In the genomic region with DNA sequence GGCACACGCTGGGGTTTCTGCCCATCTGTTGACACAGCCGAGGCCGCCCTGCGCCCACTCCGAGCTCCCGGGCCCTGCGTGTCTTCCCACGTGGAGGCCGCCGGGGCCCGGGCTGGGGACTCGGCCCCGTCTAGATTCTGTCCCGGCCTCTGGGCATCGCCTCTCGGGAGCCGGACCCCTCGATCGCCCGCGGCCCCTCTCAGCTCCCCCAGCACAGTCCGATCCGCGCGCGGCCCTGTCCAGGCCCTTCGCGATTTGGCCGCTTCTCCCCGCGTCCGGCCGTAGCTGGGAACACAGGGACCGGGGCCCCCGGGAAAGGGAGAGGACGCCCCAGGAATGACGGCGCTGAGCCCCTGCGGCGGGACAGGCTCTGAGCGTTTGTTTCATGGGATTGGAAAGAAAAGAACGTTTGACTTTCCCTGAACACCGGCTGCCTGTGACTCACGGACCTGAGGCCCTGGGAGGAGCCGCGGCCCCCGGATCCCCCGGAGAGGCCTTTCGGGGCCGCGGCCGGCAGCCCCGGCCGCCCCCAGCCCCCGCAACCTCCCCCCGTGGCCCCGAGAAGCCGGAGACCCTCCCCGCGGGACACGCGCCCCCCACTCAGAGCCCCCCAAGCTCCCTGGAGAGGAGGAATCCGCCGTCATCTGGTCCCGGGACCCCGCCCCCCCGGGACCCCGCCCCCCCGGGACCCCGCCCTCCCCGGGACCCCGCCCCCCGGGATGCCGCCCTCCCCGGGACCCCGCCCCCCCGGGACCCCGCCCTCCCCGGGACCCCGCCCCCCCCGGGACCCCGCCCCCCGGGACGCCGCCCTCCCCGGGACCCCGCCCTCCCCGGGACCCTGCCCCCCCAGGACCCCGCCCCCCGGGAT, we compare ENCODE assay signal across 11 cellular contexts.
DNase-seq lines count a peak whose midpoint lies in the region; ATAC-seq, FAIRE-seq and TF ChIP-seq lines count a peak whose summit lies in the region.
"Had no signal": no experiment of that assay in that cellular context is flagged by ENCODE, and none has a peak within 500 bp of the region (broad histone marks: within the 10 kb centered on the region; RNA-seq: fewer than 3 reads in every experiment).

No MANE protein-coding gene starts in this region.

- H2BK120ac ChIP-seq in IMR-90 (ENCODE audit: low read depth, low read length): no peak overlapping the region
- H2BK120ac ChIP-seq in H1 (replicated peaks; ENCODE audit: low read depth, low read length): no peak overlapping the region

- H4K5ac ChIP-seq in IMR-90 (ENCODE audit: low read depth, low read length) (no peak overlapping the region), H1 (ENCODE audit: insufficient read length, low read depth, low read length) (no peak overlapping the region)

- H3K79me1 ChIP-seq in IMR-90 (ENCODE audit: low read depth in 1 of 2, low read length in 2 of 2) (no peaks in the 10 kb centered on the region), H1 (ENCODE audit: low read depth, low read length) (no peaks in the 10 kb centered on the region)

- intact Hi-C loops in IMR-90 (cut with micrococcal nuclease): no loop called here

- no peak overlapping the region for H2BK5ac ChIP-seq in IMR-90 (ENCODE audit: low read depth, low read length, poor library complexity, severe bottlenecking)
- H2BK5ac ChIP-seq in H1 (ENCODE audit: low read depth, low read length): no peak overlapping the region

- H3K23ac ChIP-seq in IMR-90 (ENCODE audit: low read depth, low read length): no peak overlapping the region
- H3K23ac ChIP-seq in H1 (ENCODE audit: insufficient read length): no peak overlapping the region

- H4K8ac ChIP-seq in IMR-90 (ENCODE audit: low read depth in 2 of 2, low read length in 2 of 2): no peak overlapping the region
- H4K8ac ChIP-seq in H1 (ENCODE audit: extremely low read depth, insufficient read depth, low read length): peak overlapping the region; percentile 68; the same call in 1 of the 2 replicates

- dilution Hi-C loops in IMR-90 (cut with HindIII; ENCODE audit: low sequenced_read_pairs, unreplicated experiment): no loop called here

- TF ChIP-seq RAD21 in IMR-90 (IDR thresholded peaks at IDR 0.05; ENCODE audit: low read length): no peak
- TF ChIP-seq RAD21 in H1 (IDR thresholded peaks at IDR 0.05 in 1 of 2, conservative IDR thresholded peaks at IDR 0.05 in 1 of 2; ENCODE audit: low read depth in 2 of 2, low read length in 2 of 2): no peak

- peak overlapping the region; percentile 66 for H3K4me2 ChIP-seq in IMR-90 (ENCODE audit: low read depth, low read length)
- H3K4me2 ChIP-seq in H1 (ENCODE audit: insufficient read depth in 1 of 2, low read depth in 2 of 2, low read length in 2 of 2): peak overlapping the region; percentile 29 to 67; a peak in 3 of 4 replicates

- TF ChIP-seq CTCF in IMR-90 (conservative IDR thresholded peaks at IDR 0.05; ENCODE audit: low read depth, low read length) (no peak), H1 (IDR thresholded peaks at IDR 0.05; ENCODE audit: control extremely low read depth in 1 of 3, insufficient read depth in 1 of 3, low read depth in 1 of 3, low read length in 3 of 3) (no peak), thoracic aorta (IDR thresholded peaks at IDR 0.05) (no peak), GM10266 (IDR thresholded peaks at IDR 0.05; ENCODE audit: control insufficient read depth, insufficient read depth, low read depth, missing control alignments) (no peak)

- H3K18ac ChIP-seq in IMR-90 (ENCODE audit: low read depth, low read length): no peak overlapping the region
- H3K18ac ChIP-seq in H1 (ENCODE audit: extremely low read depth, low read length): no peak overlapping the region

- H3K4ac ChIP-seq in IMR-90 (ENCODE audit: low read depth, low read length): no peak overlapping the region
- H3K4ac ChIP-seq in H1 (replicated peaks; ENCODE audit: insufficient read length, low read depth, low read length): no peak overlapping the region

- no peak overlapping the region for H3K56ac ChIP-seq in IMR-90 (ENCODE audit: extremely low read depth, insufficient read depth, low read length)
- no peak overlapping the region for H3K56ac ChIP-seq in H1 (replicated peaks; ENCODE audit: insufficient read length, low read depth, low read length)

- H2BK20ac ChIP-seq in IMR-90 (ENCODE audit: low read depth, low read length): no peak overlapping the region
- H2BK20ac ChIP-seq in H1 (ENCODE audit: low read length): no peak overlapping the region

- 52% methylated on average over 13 of the region's 90 CpGs; no CpG with 5 or more reads in 1 of the 2 experiments for WGBS in IMR-90 (ENCODE audit: extremely low coverage in 2 of 2, insufficient read length in 1 of 2), 2 experiments
- whole genome bisulfite sequencing in H1 (ENCODE audit: extremely low coverage in 1 of 2, insufficient coverage in 1 of 2, insufficient read length in 1 of 2, insufficient replicate concordance in 2 of 2, low coverage in 1 of 2, low lambda C conversion rate in 2 of 2, missing lambda C conversion rate in 1 of 2), 2 experiments: 56% methylated on average over 33 of the region's 90 CpGs; no CpG with 5 or more reads in 1 of the 2 experiments

- H2AFZ ChIP-seq in IMR-90 (replicated peaks; ENCODE audit: low read length, poor library complexity): peak overlapping the region; percentile 57
- no peak overlapping the region; the same call in 1 of the 2 replicates for H2AFZ ChIP-seq in H1 (ENCODE audit: low read length)

- H3K27me3 ChIP-seq in IMR-90 (ENCODE audit: control insufficient read depth, insufficient read depth, low read length): peaks cover 2% of the 10 kb centered on the region; the same call in 1 of the 2 replicates
- H3K27me3 ChIP-seq in H1 (replicated peaks in 1 of 4; ENCODE audit: control insufficient read depth in 3 of 4, extremely low read depth in 1 of 4, insufficient read depth in 3 of 4, low read length in 3 of 4): no peaks in the 10 kb centered on the region
- no peaks in the 10 kb centered on the region for H3K27me3 ChIP-seq in thoracic aorta (replicated peaks; ENCODE audit: insufficient read depth)

- H3K9me3 ChIP-seq in IMR-90 (ENCODE audit: control insufficient read depth, insufficient read depth, low read length): peaks cover 6% of the 10 kb centered on the region; the same call in 1 of the 2 replicates
- no peaks in the 10 kb centered on the region; a peak in 1 of 4 replicates for H3K9me3 ChIP-seq in H1 (ENCODE audit: insufficient read depth in 2 of 2, low read depth in 1 of 2, low read length in 1 of 2)
- H3K9me3 ChIP-seq in thoracic aorta: no peaks in the 10 kb centered on the region

- no peak for TF ChIP-seq EP300 in H1 (IDR thresholded peaks at IDR 0.05; ENCODE audit: borderline replicate concordance in 1 of 2, low read depth in 2 of 2, low read length in 2 of 2)

- H2BK12ac ChIP-seq in H1 (ENCODE audit: low read depth, low read length): no peak overlapping the region

- H3K4me1 ChIP-seq in IMR-90 (ENCODE audit: control insufficient read depth, insufficient read depth, low read length) (no peaks in the 10 kb centered on the region), H1 (replicated peaks in 1 of 4; ENCODE audit: control insufficient read depth in 3 of 4, insufficient read depth in 4 of 4, low read length in 3 of 4) (peaks cover 0 to 5% (median 3%) of the 10 kb centered on the region in 4 experiments; a peak in 4 of 7 replicates), thoracic aorta (ENCODE audit: control insufficient read depth in 1 of 2, low read depth in 2 of 2) (no peaks in the 10 kb centered on the region)

- no peak overlapping the region for H4K91ac ChIP-seq in IMR-90 (ENCODE audit: insufficient read depth, low read depth, low read length)
- H4K91ac ChIP-seq in H1 (replicated peaks; ENCODE audit: insufficient read length, low read length): no peak overlapping the region

- H2AK9ac ChIP-seq in IMR-90 (replicated peaks; ENCODE audit: low read depth, low read length, poor library complexity): no peak overlapping the region

- no peaks in the 10 kb centered on the region for H3K9me1 ChIP-seq in IMR-90 (ENCODE audit: insufficient read depth, low read length)

- H2AK5ac ChIP-seq in IMR-90 (ENCODE audit: low read depth, low read length): no peak overlapping the region
- H2AK5ac ChIP-seq in H1 (ENCODE audit: low read depth, low read length): no peak overlapping the region

- FAIRE-seq in H1 (lab: Jason Lieb, UNC): no peak

- H2BK15ac ChIP-seq in IMR-90 (ENCODE audit: low read depth, low read length) (no peak overlapping the region), H1 (ENCODE audit: low read length) (no peak overlapping the region)

- H3K36me3 ChIP-seq in IMR-90 (ENCODE audit: control insufficient read depth, insufficient read depth, low read length) (no peaks in the 10 kb centered on the region), H1 (ENCODE audit: control insufficient read depth in 2 of 4, insufficient read depth in 4 of 4, low read length in 3 of 4) (no peaks in the 10 kb centered on the region), thoracic aorta (no peaks in the 10 kb centered on the region)

- peak; percentile 56 for ATAC-seq in IMR-90 (ENCODE audit: low read depth)
- no peak for ATAC-seq in thoracic aorta (ENCODE audit: insufficient number of reproducible peaks, low FRiP score, low read depth)
- no peak for ATAC-seq in HG03457 (IDR thresholded peaks at IDR 0.05; ENCODE audit: unreplicated experiment)
- ATAC-seq: activated T-helper 17 cell treated with anti-CD3 and anti-CD28 coated beads, Interleukin-2, amount 50 U/mL, for 72 hours; T-helper 17 cell had no signal

- in situ Hi-C loops in IMR-90 (cut with MboI; ENCODE audit: low sequenced_read_pairs): no loop called here

- CTCF ChIA-PET in IMR-90 (lab: Yijun Ruan, JAX): no interaction called here
- CTCF ChIA-PET in H1 (lab: Charles Lee; ENCODE audit: partially characterized antibody): interaction anchor here (0.6 to 1.4 kb wide), 2 partner anchors 46 to 217 kb away, joined by 3 read pairs; no protein-coding TSS in a partner anchor

- H3K79me2 ChIP-seq in H1 (ENCODE audit: control insufficient read depth in 1 of 2, insufficient read depth in 2 of 2, low read length in 2 of 2): no peaks in the 10 kb centered on the region

- no peaks in the 10 kb centered on the region; the same call in 1 of the 2 replicates for H3K23me2 ChIP-seq in H1 (ENCODE audit: low read depth, low read length)

- H4K20me1 ChIP-seq in IMR-90 (ENCODE audit: insufficient read depth, low read length) (no peaks in the 10 kb centered on the region; the same call in 1 of the 2 replicates), H1 (replicated peaks in 1 of 2; ENCODE audit: control insufficient read depth in 1 of 2, insufficient read depth in 2 of 2, low read length in 2 of 2) (no peaks in the 10 kb centered on the region)

- no peak overlapping the region for H3K9ac ChIP-seq in IMR-90 (ENCODE audit: low read depth, low read length)
- peak overlapping the region in 1 of 4 experiments; percentile 64; a peak in 1 of 7 replicates for H3K9ac ChIP-seq in H1 (replicated peaks in 1 of 4; ENCODE audit: extremely low read depth in 1 of 4, low read depth in 3 of 4, low read length in 3 of 4)

- H3K4me3 ChIP-seq in IMR-90 (ENCODE audit: insufficient read depth, low read depth, low read length) (peak overlapping the region; percentile 41), H1 (ENCODE audit: extremely low read depth in 1 of 4, insufficient read depth in 2 of 4, low read depth in 3 of 4, low read length in 4 of 4) (peak overlapping the region; percentile 19 to 61 (median 44)), thoracic aorta (peak overlapping the region; percentile 66)

- TF ChIP-seq POLR2A in IMR-90 (IDR thresholded peaks at IDR 0.05; ENCODE audit: low read depth, low read length): no peak
- TF ChIP-seq POLR2A in H1 (IDR thresholded peaks at IDR 0.05; ENCODE audit: control extremely low read depth in 1 of 2, low read depth in 2 of 2, low read length in 2 of 2): no peak

- no peak overlapping the region for H3K14ac ChIP-seq in IMR-90 (replicated peaks; ENCODE audit: low read depth, low read length)
- H3K14ac ChIP-seq in H1 (ENCODE audit: insufficient read length): no peak overlapping the region

- peak; percentile 15 for DNase-seq in IMR-90
- peak in 1 of 2 experiments; percentile 70 for DNase-seq in H1 (ENCODE audit: low read depth in 1 of 2, low spot score in 2 of 2)
- peak; percentile 52 for DNase-seq in left kidney (ENCODE audit: low read depth, low spot score)
- DNase-seq in thoracic aorta (ENCODE audit: low spot score): no peak
- no peak for DNase-seq in GM10266 (ENCODE audit: extremely low spot score)
- no peak for DNase-seq in NCI-H748 (lab: John Stamatoyannopoulos, UW; ENCODE audit: unreplicated experiment)
- DNase-seq: GDM1, naive B cell, T-helper 17 cell had no signal

- H3K27ac ChIP-seq in IMR-90 (ENCODE audit: insufficient read depth, low read length) (no peak overlapping the region), H1 (ENCODE audit: low read depth, low read length) (no peak overlapping the region), thoracic aorta (no peak overlapping the region)

- BruUV-seq in IMR-90 (replicated peaks; lab: Mats Ljungman, UMichigan): no TSS peak

- POLR2A ChIA-PET in IMR-90 (lab: Charles Lee; ENCODE audit: unreplicated experiment) (no interaction called here), H1 (lab: Charles Lee; ENCODE audit: partially characterized antibody) (interaction anchor here (0.5 to 0.8 kb wide), 2 partner anchors 49 to 244 kb away, joined by 3 read pairs; no protein-coding TSS in a partner anchor)

Comparison
In these comparisons a context has a peak if more than half of its experiments do, and no peak if none do; other contexts are left out.
1. DNase-seq: peak in IMR-90 (single experiment) and left kidney (single experiment); none in thoracic aorta (single experiment), GM10266 (single experiment) and NCI-H748 (single experiment).
2. Peak in every context shown above with its lines, with median percentiles within 50 percentile points of each other: H3K4me3 ChIP-seq.